1 cellular context compared by ENCODE assay signal in genomic region chr12:2277492-2278153, GRCh38.
TF ChIP-seq lines count a peak whose summit lies in the region.

No MANE protein-coding gene starts in this region.

TF ChIP-seq in IMR-90, 13 proteins besides CTCF, POLR2A, EP300 and RAD21 (continued from another document):
- TF ChIP-seq ELK1 (IDR thresholded peaks at IDR 0.05; ENCODE audit: borderline replicate concordance, low read depth, low read length) (no peak), BHLHE40 (IDR thresholded peaks at IDR 0.05; ENCODE audit: low read depth, low read length) (no peak)
